ENCODE assay signal across 6 cellular contexts in genomic region chr1:228109962-228110488, GRCh38. TPM values are rescaled to one million over a fixed set of nuclear protein-coding genes. Genes with fewer than 3 reads are reported as not detected.
DNase-seq lines count a peak whose midpoint lies in the region; ATAC-seq and TF ChIP-seq lines count a peak whose summit lies in the region.

No MANE protein-coding gene starts in this region.

- H3K4me3 Mint-ChIP-seq in dendritic cell treated with granulocyte-macrophage colony-stimulating factor and Interleukin-4, amounts not matched to agents 40 ng/mL and 50 ng/mL, for 4 days: peak overlapping the region; percentile 92
- peak overlapping the region; percentile 93 for H3K4me3 Mint-ChIP-seq in progenitor cell of endocrine pancreas (ENCODE audit: low read depth)

- peak in 1 of 2 donors; percentile 42 for DNase-seq in cardiac muscle cell (ENCODE audit: low read depth in 1 of 2, low spot score in 1 of 2)
- DNase-seq in Right ventricle myocardium inferior (ENCODE audit: missing footprints): no peak
- no peak for DNase-seq in progenitor cell of endocrine pancreas (ENCODE audit: low spot score, unreplicated experiment)
- DNase-seq in activated effector memory CD4-positive, alpha-beta T cell treated with anti-CD3 and anti-CD28 coated beads, Interleukin-2, amount 50 U/mL, for 16 hours: no peak
- DNase-seq in NCI-H2029 (lab: John Stamatoyannopoulos, UW): no peak

- no peak overlapping the region for H3K27ac ChIP-seq in cardiac muscle cell

- no peak for ATAC-seq in Right ventricle myocardium inferior

- peaks cover 41% of the 10 kb centered on the region for H3K36me3 Mint-ChIP-seq in dendritic cell treated with granulocyte-macrophage colony-stimulating factor and Interleukin-4, amounts not matched to agents 40 ng/mL and 50 ng/mL, for 4 days (ENCODE audit: low read depth)
- H3K36me3 Mint-ChIP-seq in progenitor cell of endocrine pancreas (ENCODE audit: insufficient read depth): peaks cover 3% of the 10 kb centered on the region

- no peaks in the 10 kb centered on the region for H3K27me3 ChIP-seq in cardiac muscle cell

- H3K9me3 Mint-ChIP-seq in dendritic cell treated with granulocyte-macrophage colony-stimulating factor and Interleukin-4, amounts not matched to agents 40 ng/mL and 50 ng/mL, for 4 days: no peaks in the 10 kb centered on the region
- peaks cover 1% of the 10 kb centered on the region for H3K9me3 Mint-ChIP-seq in progenitor cell of endocrine pancreas (ENCODE audit: low read depth)

- no peaks in the 10 kb centered on the region for H3K9me3 ChIP-seq in cardiac muscle cell (ENCODE audit: low read depth)

- H3K36me3 ChIP-seq in cardiac muscle cell: peaks cover 2% of the 10 kb centered on the region

- peak overlapping the region; percentile 90 for H3K27ac Mint-ChIP-seq in dendritic cell treated with granulocyte-macrophage colony-stimulating factor and Interleukin-4, amounts not matched to agents 40 ng/mL and 50 ng/mL, for 4 days
- peak overlapping the region; percentile 98 for H3K27ac Mint-ChIP-seq in progenitor cell of endocrine pancreas

- no peaks in the 10 kb centered on the region for H3K27me3 Mint-ChIP-seq in dendritic cell treated with granulocyte-macrophage colony-stimulating factor and Interleukin-4, amounts not matched to agents 40 ng/mL and 50 ng/mL, for 4 days
- H3K27me3 Mint-ChIP-seq in progenitor cell of endocrine pancreas: no peaks in the 10 kb centered on the region

- peaks cover 45% of the 10 kb centered on the region for H3K4me1 Mint-ChIP-seq in dendritic cell treated with granulocyte-macrophage colony-stimulating factor and Interleukin-4, amounts not matched to agents 40 ng/mL and 50 ng/mL, for 4 days (ENCODE audit: low read depth)
- peaks cover 12% of the 10 kb centered on the region for H3K4me1 Mint-ChIP-seq in progenitor cell of endocrine pancreas (ENCODE audit: low read depth)

- intact Hi-C loops in Right ventricle myocardium inferior (cut with DNase I): loop anchor here (2.0 kb wide), 2 partner anchors 27 to 31 kb away; partner anchors contain the start of genes ARF1 and GUK1
- intact Hi-C loops in dendritic cell treated with granulocyte-macrophage colony-stimulating factor and Interleukin-4, amounts not matched to agents 40 ng/mL and 50 ng/mL, for 4 days (cut with micrococcal nuclease): loop anchor here (1.0 to 10.0 kb wide), 5 partner anchors 27 to 375 kb away; partner anchors contain the start of genes ARF1, IBA57, RNF187 and TRIM11

- no peaks in the 10 kb centered on the region for H3K4me1 ChIP-seq in cardiac muscle cell (ENCODE audit: low read depth)

- TF ChIP-seq CTCF in cardiac muscle cell (IDR thresholded peaks at IDR 0.05; ENCODE audit: low read depth, low read length): no peak
- TF ChIP-seq CTCF in progenitor cell of endocrine pancreas (IDR thresholded peaks at IDR 0.05; ENCODE audit: unreplicated experiment): no peak

- peak overlapping the region; percentile 74 for H3K4me3 ChIP-seq in cardiac muscle cell

RNA-seq across cellular contexts. Expression of gene MRPL55, which starts 0.9 kb away (rescaled TPM):
- total RNA-seq in cardiac muscle cell (106 and 139 TPM in 2 replicates), Right ventricle myocardium inferior (57.0 TPM), progenitor cell of endocrine pancreas (50.3 and 52.3 TPM in 2 replicates)
- 144 and 193 TPM in 2 replicates for polyA plus RNA-seq in cardiac muscle cell

RNA-seq across cellular contexts. Expression of gene C1orf35, which starts 6.9 kb away (rescaled TPM):
- 27.7 and 43.7 TPM in 2 replicates for total RNA-seq in cardiac muscle cell
- 36.2 and 37.2 TPM in 2 replicates for polyA plus RNA-seq in cardiac muscle cell
- 6.0 TPM for total RNA-seq in Right ventricle myocardium inferior
- 20.2 and 22.4 TPM in 2 replicates for total RNA-seq in progenitor cell of endocrine pancreas

RNA-seq across cellular contexts. Expression of gene ARF1, which starts 27.5 kb away (rescaled TPM):
- total RNA-seq in cardiac muscle cell (421 and 499 TPM in 2 replicates), Right ventricle myocardium inferior (281 TPM), progenitor cell of endocrine pancreas (259 and 267 TPM in 2 replicates)
- polyA plus RNA-seq in cardiac muscle cell: 662 and 732 TPM in 2 replicates

RNA-seq across cellular contexts. Expression of gene GUK1, which starts 30.1 kb away (rescaled TPM):
- 354 and 408 TPM in 2 replicates for total RNA-seq in cardiac muscle cell
- 394 and 450 TPM in 2 replicates for polyA plus RNA-seq in cardiac muscle cell
- total RNA-seq in Right ventricle myocardium inferior: 162 TPM
- total RNA-seq in progenitor cell of endocrine pancreas: 96.3 and 101 TPM in 2 replicates

RNA-seq across cellular contexts. Expression of gene GJC2, which starts 39.7 kb away (rescaled TPM):
- total RNA-seq in cardiac muscle cell: 0.51 and 0.88 TPM in 2 replicates
- polyA plus RNA-seq in cardiac muscle cell: 0.10 and 0.13 TPM in 2 replicates
- 1.6 TPM for total RNA-seq in Right ventricle myocardium inferior
- 1.7 and 2.1 TPM in 2 replicates for total RNA-seq in progenitor cell of endocrine pancreas
